8 cellular contexts compared by ENCODE assay signal in genomic region chr19:10288662-10289166, GRCh38. TPM values are rescaled to one million over a fixed set of nuclear protein-coding genes. Genes with fewer than 3 reads are reported as not detected.
A peak's percentile ranks its signal among the peaks of the same experiment; 100 is the strongest.
DNase-seq lines count a peak whose midpoint lies in the region; ATAC-seq and TF ChIP-seq lines count a peak whose summit lies in the region.

No MANE protein-coding gene starts in this region.

- H3K4me3 Mint-ChIP-seq in activated naive CD4-positive, alpha-beta T cell treated with anti-CD3 and anti-CD28 coated beads for 36 hours, result peak overlapping the region; percentile 71
- peak overlapping the region; percentile 70 for H3K4me3 Mint-ChIP-seq in stimulated activated memory B cell treated with anti-CD40 and anti-IgM and Interleukin-4, amounts not matched to agents 10 μg/mL and 1 μg/mL and 100 μg/mL, for 72 hours

- DNase-seq in left ventricle myocardium inferior (no peak), right cardiac atrium (no peak), NCI-H524 (lab: John Stamatoyannopoulos, UW) (peak; percentile 15 to 79), iPS-NIHi7 (ENCODE audit: extremely low spot score) (peak; percentile 79)
- DNase-seq in activated naive CD4-positive, alpha-beta T cell treated with anti-CD3 and anti-CD28 coated beads for 36 hours, result peak; percentile 46

- intact Hi-C loops in left ventricle myocardium inferior (cut with micrococcal nuclease), result no loop called here
- intact Hi-C loops in right cardiac atrium (cut with DNase I), result no loop called here
- intact Hi-C loops in activated naive CD4-positive, alpha-beta T cell treated with anti-CD3 and anti-CD28 coated beads for 36 hours (cut with micrococcal nuclease), result loop anchor here (1.0 to 5.0 kb wide), 2 partner anchors 17 to 44 kb away; partner anchors contain the start of genes ICAM1 and RAVER1

- H3K27me3 ChIP-seq in left ventricle myocardium inferior (ENCODE audit: low read depth), result peaks cover 70% of the 10 kb centered on the region
- no peaks in the 10 kb centered on the region for H3K27me3 ChIP-seq in right cardiac atrium (ENCODE audit: control insufficient read depth, insufficient read depth)

- ATAC-seq in right cardiac atrium, result no peak
- no peak for ATAC-seq in stimulated activated memory B cell treated with anti-CD40 and anti-IgM and Interleukin-4, amounts not matched to agents 10 μg/mL and 1 μg/mL and 100 μg/mL, for 72 hours
- ATAC-seq in GM19463 (IDR thresholded peaks at IDR 0.05; ENCODE audit: unreplicated experiment), result no peak
- ATAC-seq in HG03175 (IDR thresholded peaks at IDR 0.05; ENCODE audit: unreplicated experiment), result no peak

- H3K27ac Mint-ChIP-seq in activated naive CD4-positive, alpha-beta T cell treated with anti-CD3 and anti-CD28 coated beads for 36 hours, result no peak overlapping the region
- H3K27ac Mint-ChIP-seq in stimulated activated memory B cell treated with anti-CD40 and anti-IgM and Interleukin-4, amounts not matched to agents 10 μg/mL and 1 μg/mL and 100 μg/mL, for 72 hours, result peak overlapping the region; percentile 67

- 8% methylated on average over 23 of the region's 23 CpGs for WGBS in right cardiac atrium

- H3K36me3 ChIP-seq in left ventricle myocardium inferior, result peaks cover 21% of the 10 kb centered on the region

- no peaks in the 10 kb centered on the region for H3K9me3 Mint-ChIP-seq in activated naive CD4-positive, alpha-beta T cell treated with anti-CD3 and anti-CD28 coated beads for 36 hours
- H3K9me3 Mint-ChIP-seq in stimulated activated memory B cell treated with anti-CD40 and anti-IgM and Interleukin-4, amounts not matched to agents 10 μg/mL and 1 μg/mL and 100 μg/mL, for 72 hours, result peaks cover 5% of the 10 kb centered on the region

- H3K27ac ChIP-seq in left ventricle myocardium inferior (replicated peaks), result no peak overlapping the region
- H3K27ac ChIP-seq in right cardiac atrium (ENCODE audit: low read length), result no peak overlapping the region

- H3K9me3 ChIP-seq in left ventricle myocardium inferior (replicated peaks), result no peaks in the 10 kb centered on the region
- H3K9me3 ChIP-seq in right cardiac atrium (ENCODE audit: control insufficient read depth, low read length), result no peaks in the 10 kb centered on the region

- H3K27me3 Mint-ChIP-seq in activated naive CD4-positive, alpha-beta T cell treated with anti-CD3 and anti-CD28 coated beads for 36 hours (ENCODE audit: low read depth), result peaks cover 57% of the 10 kb centered on the region
- peaks cover 58% of the 10 kb centered on the region for H3K27me3 Mint-ChIP-seq in stimulated activated memory B cell treated with anti-CD40 and anti-IgM and Interleukin-4, amounts not matched to agents 10 μg/mL and 1 μg/mL and 100 μg/mL, for 72 hours

- peaks cover 61% of the 10 kb centered on the region for H3K4me1 Mint-ChIP-seq in activated naive CD4-positive, alpha-beta T cell treated with anti-CD3 and anti-CD28 coated beads for 36 hours (ENCODE audit: low read depth)
- peaks cover 84% of the 10 kb centered on the region for H3K4me1 Mint-ChIP-seq in stimulated activated memory B cell treated with anti-CD40 and anti-IgM and Interleukin-4, amounts not matched to agents 10 μg/mL and 1 μg/mL and 100 μg/mL, for 72 hours

- H3K4me3 ChIP-seq in left ventricle myocardium inferior (peak overlapping the region; percentile 67), right cardiac atrium (ENCODE audit: low read length) (no peak overlapping the region)

- CTCF ChIA-PET in activated naive CD4-positive, alpha-beta T cell treated with anti-CD3 and anti-CD28 coated beads for 36 hours (lab: Charles Lee), result interaction anchor here (0.6 to 3.6 kb wide), 9 partner anchors 9 to 129 kb away, joined by 3 to 13 read pairs (median 4); partner anchors contain the start of gene ICAM1

- no peak for TF ChIP-seq CTCF in left ventricle myocardium inferior (IDR thresholded peaks at IDR 0.05; ENCODE audit: borderline replicate concordance)

- peaks cover 18% of the 10 kb centered on the region for H3K36me3 Mint-ChIP-seq in activated naive CD4-positive, alpha-beta T cell treated with anti-CD3 and anti-CD28 coated beads for 36 hours (ENCODE audit: low read depth)
- H3K36me3 Mint-ChIP-seq in stimulated activated memory B cell treated with anti-CD40 and anti-IgM and Interleukin-4, amounts not matched to agents 10 μg/mL and 1 μg/mL and 100 μg/mL, for 72 hours, result peaks cover 35% of the 10 kb centered on the region

- H3K4me1 ChIP-seq in left ventricle myocardium inferior, result peaks cover 85% of the 10 kb centered on the region
- peaks cover 14% of the 10 kb centered on the region for H3K4me1 ChIP-seq in right cardiac atrium (ENCODE audit: control insufficient read depth, insufficient read depth, low read length)

RNA-seq across cellular contexts. Expression of gene ICAM5, which starts 1.0 kb away (rescaled TPM):
- 0.49 TPM for total RNA-seq in left ventricle myocardium inferior
- 1 to 10 TPM in 3 of 4 donors, under 1 TPM in 1; 0.93 to 1.6 (median 1.2) TPM for total RNA-seq in right cardiac atrium
- 0.86 TPM for polyA plus RNA-seq in right cardiac atrium
- under 1 TPM; 0.72 to 0.81 TPM for total RNA-seq in activated naive CD4-positive, alpha-beta T cell treated with anti-CD3 and anti-CD28 coated beads for 36 hours

RNA-seq across cellular contexts. Expression of gene ICAM4, which starts 2.0 kb away (rescaled TPM):
- 0.36 TPM for total RNA-seq in left ventricle myocardium inferior
- under 1 TPM; 0.36 to 0.74 (median 0.52) TPM for total RNA-seq in right cardiac atrium
- 0.84 TPM for polyA plus RNA-seq in right cardiac atrium
- not detected for total RNA-seq in activated naive CD4-positive, alpha-beta T cell treated with anti-CD3 and anti-CD28 coated beads for 36 hours

RNA-seq across cellular contexts. Expression of gene ICAM1, which starts 17.8 kb away (rescaled TPM):
- total RNA-seq in left ventricle myocardium inferior (7.1 TPM), right cardiac atrium (10 to 100 TPM in 2 of 4 donors, 1 to 10 TPM in 2; 8.4 to 14.5 (median 9.9) TPM)
- polyA plus RNA-seq in right cardiac atrium, result 9.8 TPM
- 10 to 100 TPM; 11.5 to 12.0 TPM for total RNA-seq in activated naive CD4-positive, alpha-beta T cell treated with anti-CD3 and anti-CD28 coated beads for 36 hours

RNA-seq across cellular contexts. Expression of gene ZGLP1, which starts 20.9 kb away (rescaled TPM):
- total RNA-seq in left ventricle myocardium inferior (0.74 TPM), right cardiac atrium (1 to 10 TPM in 1 of 4 donors, under 1 TPM in 3; 0.80 to 1.3 (median 0.84) TPM)
- polyA plus RNA-seq in right cardiac atrium, result 0.68 TPM
- total RNA-seq in activated naive CD4-positive, alpha-beta T cell treated with anti-CD3 and anti-CD28 coated beads for 36 hours, result 1 to 10 TPM in 1 of 2 experiments, under 1 TPM in 1; 0.86 to 1.1 TPM

RNA-seq across cellular contexts. Expression of gene FDX2, which starts 27.1 kb away (rescaled TPM):
- total RNA-seq in left ventricle myocardium inferior (17.4 TPM), right cardiac atrium (10 to 100 TPM; 13.2 to 20.7 (median 16.7) TPM)
- 27.7 TPM for polyA plus RNA-seq in right cardiac atrium
- total RNA-seq in activated naive CD4-positive, alpha-beta T cell treated with anti-CD3 and anti-CD28 coated beads for 36 hours, result 1 to 10 TPM; 9.5 to 9.7 TPM

Comparison
In these comparisons a context has a peak if more than half of its experiments do, and no peak if none do; other contexts are left out.
1. DNase-seq: peak in NCI-H524 (2 of 2), activated naive CD4-positive, alpha-beta T cell treated with anti-CD3 and anti-CD28 coated beads for 36 hours (single experiment) and iPS-NIHi7 (single experiment); none in left ventricle myocardium inferior (single experiment) and right cardiac atrium (0 of 3).